Comparison of ENCODE assay signal across 8 cellular contexts in the genomic region with DNA sequence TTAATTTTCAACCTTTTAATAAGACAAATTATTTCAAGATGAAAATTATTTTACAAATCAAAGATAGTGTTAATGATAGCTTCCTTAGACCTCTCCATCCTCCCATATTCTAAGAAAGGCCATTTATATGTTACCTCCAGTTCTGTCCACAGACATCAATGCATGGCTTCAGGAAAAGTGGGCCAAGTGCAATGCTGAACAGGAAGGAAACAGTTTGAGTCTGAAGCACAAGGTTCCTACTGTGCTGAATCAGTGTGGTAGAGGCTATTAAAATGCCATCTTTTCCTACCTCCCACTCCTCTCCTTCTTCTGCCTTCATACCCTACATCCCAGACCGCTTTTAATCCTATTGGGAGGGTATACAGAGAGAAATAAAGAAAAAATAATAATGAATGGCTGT.
DNase-seq lines count a peak whose midpoint lies in the region; ATAC-seq and TF ChIP-seq lines count a peak whose summit lies in the region.

No MANE protein-coding gene starts in this region.

- TF ChIP-seq CTCF in activated CD8-positive, alpha-beta T cell treated with anti-CD3 and anti-CD28 coated beads for 36 hours (IDR thresholded peaks at IDR 0.05) = no peak

- no peaks in the 10 kb centered on the region for H3K4me1 ChIP-seq in thymus (ENCODE audit: control insufficient read depth, insufficient read depth, low read length)

- H3K36me3 ChIP-seq in thymus (ENCODE audit: control insufficient read depth, insufficient read depth) = no peaks in the 10 kb centered on the region

- H3K4me3 Mint-ChIP-seq in activated CD4-positive, alpha-beta T cell treated with anti-CD3 and anti-CD28 coated beads, Interleukin-2, amount 10 ng/mL, durations not matched to agents 24 days and 14 days = peak overlapping the region; percentile 7
- peak overlapping the region; percentile 41 for H3K4me3 Mint-ChIP-seq in activated CD8-positive, alpha-beta T cell treated with anti-CD3 and anti-CD28 coated beads for 36 hours

- 93% methylated on average over 1 of the region's 1 CpG for WGBS in thymus

- H3K27me3 ChIP-seq in thymus (ENCODE audit: control insufficient read depth, insufficient read depth) = no peaks in the 10 kb centered on the region

- H3K36me3 Mint-ChIP-seq in activated CD4-positive, alpha-beta T cell treated with anti-CD3 and anti-CD28 coated beads, Interleukin-2, amount 10 ng/mL, durations not matched to agents 24 days and 14 days (ENCODE audit: low read depth) = no peaks in the 10 kb centered on the region
- H3K36me3 Mint-ChIP-seq in activated CD8-positive, alpha-beta T cell treated with anti-CD3 and anti-CD28 coated beads for 36 hours (ENCODE audit: low read depth) = no peaks in the 10 kb centered on the region

- no peak for ATAC-seq in activated CD8-positive, alpha-beta T cell treated with anti-CD3 and anti-CD28 coated beads for 36 hours

- peak overlapping the region; percentile 31 for H3K27ac ChIP-seq in thymus (ENCODE audit: low read depth)

- no peaks in the 10 kb centered on the region for H3K27me3 Mint-ChIP-seq in activated CD4-positive, alpha-beta T cell treated with anti-CD3 and anti-CD28 coated beads, Interleukin-2, amount 10 ng/mL, durations not matched to agents 24 days and 14 days
- H3K27me3 Mint-ChIP-seq in activated CD8-positive, alpha-beta T cell treated with anti-CD3 and anti-CD28 coated beads for 36 hours = no peaks in the 10 kb centered on the region

- CTCF ChIA-PET in activated CD8-positive, alpha-beta T cell treated with anti-CD3 and anti-CD28 coated beads for 36 hours (lab: Charles Lee) = interaction anchor here (0.7 to 2.9 kb wide), 14 partner anchors 9 to 224 kb away, joined by 3 to 18 read pairs (median 6); no protein-coding TSS in a partner anchor

- intact Hi-C loops in activated CD4-positive, alpha-beta T cell treated with anti-CD3 and anti-CD28 coated beads, Interleukin-2, amount 10 ng/mL, durations not matched to agents 24 days and 14 days (cut with micrococcal nuclease) = loop anchor here (1.0 to 2.0 kb wide), 9 partner anchors 14 to 341 kb away; a partner anchor contains a TSS
- intact Hi-C loops in activated CD8-positive, alpha-beta T cell treated with anti-CD3 and anti-CD28 coated beads for 36 hours (cut with micrococcal nuclease) = loop anchor here (2.0 to 5.0 kb wide), 3 partner anchors 19 to 40 kb away; no protein-coding TSS in a partner anchor

- H3K4me1 Mint-ChIP-seq in activated CD4-positive, alpha-beta T cell treated with anti-CD3 and anti-CD28 coated beads, Interleukin-2, amount 10 ng/mL, durations not matched to agents 24 days and 14 days = peaks cover 46% of the 10 kb centered on the region
- H3K4me1 Mint-ChIP-seq in activated CD8-positive, alpha-beta T cell treated with anti-CD3 and anti-CD28 coated beads for 36 hours (ENCODE audit: low read depth) = peaks cover 72% of the 10 kb centered on the region

- no peaks in the 10 kb centered on the region for H3K9me3 ChIP-seq in thymus (ENCODE audit: control insufficient read depth)

- H3K27ac Mint-ChIP-seq in activated CD4-positive, alpha-beta T cell treated with anti-CD3 and anti-CD28 coated beads, Interleukin-2, amount 10 ng/mL, durations not matched to agents 24 days and 14 days = peak overlapping the region; percentile 84
- H3K27ac Mint-ChIP-seq in activated CD8-positive, alpha-beta T cell treated with anti-CD3 and anti-CD28 coated beads for 36 hours = peak overlapping the region; percentile 92

- no peak overlapping the region for H3K4me3 ChIP-seq in thymus (ENCODE audit: low read length)

- no peaks in the 10 kb centered on the region for H3K9me3 Mint-ChIP-seq in activated CD4-positive, alpha-beta T cell treated with anti-CD3 and anti-CD28 coated beads, Interleukin-2, amount 10 ng/mL, durations not matched to agents 24 days and 14 days
- no peaks in the 10 kb centered on the region for H3K9me3 Mint-ChIP-seq in activated CD8-positive, alpha-beta T cell treated with anti-CD3 and anti-CD28 coated beads for 36 hours

- POLR2A ChIA-PET in activated CD8-positive, alpha-beta T cell treated with anti-CD3 and anti-CD28 coated beads for 36 hours (lab: Charles Lee) = interaction anchor here (0.8 to 3.3 kb wide), 7 partner anchors 9 to 87 kb away, joined by 3 to 25 read pairs (median 9); no protein-coding TSS in a partner anchor

- DNase-seq in activated CD4-positive, alpha-beta T cell treated with anti-CD3 and anti-CD28 coated beads, Interleukin-2, amount 10 ng/mL, durations not matched to agents 24 days and 14 days = no peak
- no peak for DNase-seq in activated CD4-positive, alpha-beta T cell treated with anti-CD3 and anti-CD28 coated beads, Interleukin-2, amount 50 U/mL, for 1 hour
- no peak for DNase-seq in activated CD8-positive, alpha-beta T cell treated with anti-CD3 and anti-CD28 coated beads for 36 hours
- DNase-seq in iris pigment epithelial cell (ENCODE audit: low read depth) = peak; percentile 30
- no peak for DNase-seq in HT-29 (ENCODE audit: low spot score)
- DNase-seq in NCI-H2029 (lab: John Stamatoyannopoulos, UW) = no peak
- DNase-seq in T1000 (lab: John Stamatoyannopoulos, UW) = no peak
